Comparison of ENCODE assay signal across 19 cellular contexts in the genomic region with DNA sequence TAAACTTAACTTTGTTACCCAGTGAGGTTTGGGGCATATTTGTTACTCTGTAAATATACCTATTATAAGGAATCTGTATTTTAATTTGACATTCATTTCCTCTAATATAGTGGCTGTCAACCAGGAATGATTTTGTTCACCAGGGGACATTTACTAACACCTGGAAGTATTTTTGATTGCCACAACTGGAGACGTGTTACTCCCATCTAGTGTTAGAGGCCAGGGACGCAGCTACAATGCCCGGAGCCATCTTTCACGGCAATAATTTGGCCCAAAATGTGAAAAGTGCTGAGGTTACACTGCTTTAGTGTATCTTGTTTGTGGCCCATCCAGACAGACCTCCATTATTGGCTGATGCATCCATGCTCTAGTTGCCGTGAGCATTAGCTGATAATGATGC.
"Had no signal": no experiment of that assay in that cellular context is flagged by ENCODE, and none has a peak within 500 bp of the region (broad histone marks: within the 10 kb centered on the region; RNA-seq: fewer than 3 reads in every experiment).

No MANE protein-coding gene starts in this region.

- H3K36me3 ChIP-seq: heart right ventricle, upper lobe of right lung had no signal

- H3K27me3 ChIP-seq: heart right ventricle, upper lobe of right lung had no signal

- ATAC-seq: activated CD8-positive, alpha-beta memory T cell treated with anti-CD3 and anti-CD28 coated beads, Interleukin-2, amount 10 ng/mL, durations not matched to agents 7 days and 5 days; activated CD8-positive, alpha-beta T cell treated with anti-CD3 and anti-CD28 coated beads for 36 hours; heart right ventricle; natural killer cell; stimulated activated naive CD8-positive, alpha-beta T cell treated with anti-CD3 and anti-CD28 coated beads, Interleukin-15, Interleukin-2, amounts not matched to agents 100 U/mL and 50 U/mL, for 24 hours; upper lobe of right lung had no signal

- H3K4me3 ChIP-seq: heart right ventricle, upper lobe of right lung had no signal

- H3K9me3 ChIP-seq: upper lobe of right lung had no signal

- DNase-seq: activated CD4-positive, alpha-beta T cell treated with anti-CD3 and anti-CD28 coated beads, Interleukin-2, amount 10 ng/mL, durations not matched to agents 7 days and 5 days; activated CD4-positive, CD25-positive, alpha-beta regulatory T cell treated with anti-CD3 and anti-CD28 coated beads, Interleukin-2, amount 50 U/mL, for 72 hours; activated CD8-positive, alpha-beta memory T cell treated with anti-CD3 and anti-CD28 coated beads, Interleukin-2, amount 10 ng/mL, durations not matched to agents 7 days and 5 days; activated CD8-positive, alpha-beta T cell treated with anti-CD3 and anti-CD28 coated beads for 36 hours; activated gamma-delta T cell; activated naive CD4-positive, alpha-beta T cell treated with anti-CD3 and anti-CD28 coated beads, Interleukin-2, amount 50 U/mL, for 16 hours; activated T-cell treated with anti-CD3 and anti-CD28 coated beads for 4 hours; anterior cingulate cortex; caudate nucleus; effector CD4-positive, alpha-beta T cell; erythroblast; foreskin fibroblast; heart right ventricle; kidney; natural killer cell; stimulated activated CD4-positive, alpha-beta T cell treated with anti-CD3 and anti-CD28 coated beads, Interleukin-4, amount 100 ng/mL, for 24 hours; stimulated activated naive CD8-positive, alpha-beta T cell treated with anti-CD3 and anti-CD28 coated beads, Interleukin-15, Interleukin-2, amounts not matched to agents 100 U/mL and 50 U/mL, for 24 hours; upper lobe of right lung had no signal

- H3K4me1 ChIP-seq: heart right ventricle, upper lobe of right lung had no signal

- FAIRE-seq: kidney had no signal

- H3K27ac ChIP-seq: heart right ventricle, upper lobe of right lung, VCaP had no signal
